Comparison of ENCODE assay signal across 6 cellular contexts in genomic region chrX:79281775-79282174, GRCh38.
"Had no signal": no experiment of that assay in that cellular context is flagged by ENCODE, and none has a peak within 500 bp of the region (broad histone marks: within the 10 kb centered on the region; RNA-seq: fewer than 3 reads in every experiment).

No MANE protein-coding gene starts in this region.

- H3K27ac ChIP-seq: HL-60, KMS-11 had no signal

- DNase-seq: IMR-90, KBM-7, KG1 had no signal

- H3K4me3 ChIP-seq: K562 had no signal
